ENCODE assay signal across 1 cellular context in genomic region chr11:3797329-3798090, GRCh38.
TF ChIP-seq lines count a peak whose summit lies in the region.

Gene NUP98, minus strand, starts transcription at chr11:3797554. Its CDS starts 15,437 bp downstream, at chr11:3782117.

TF ChIP-seq in HepG2, 621 proteins besides CTCF, POLR2A, EP300 and RAD21 (continued from another document and continues in another):
- TF ChIP-seq PAXIP1 (CRISPR knock-in tag; conservative IDR thresholded peaks at IDR 0.05) (peak; percentile 59), BCL6 (CRISPR knock-in tag; IDR thresholded peaks at IDR 0.05) (0 out of 2 replicates have a peak, but pooled peaks have one; percentile 9), ZNF44 (CRISPR knock-in tag; IDR thresholded peaks at IDR 0.05) (no peak), PRMT3 (CRISPR knock-in tag; IDR thresholded peaks at IDR 0.05; ENCODE audit: borderline replicate concordance, low read depth) (no peak), KLF11 (CRISPR knock-in tag; IDR thresholded peaks at IDR 0.05) (no peak), ZNF709 (CRISPR knock-in tag; IDR thresholded peaks at IDR 0.05) (peak; percentile 58), MAFK (conservative IDR thresholded peaks at IDR 0.05 in 1 of 2, IDR thresholded peaks at IDR 0.05 in 1 of 2; ENCODE audit: low read length in 2 of 2) (no peak), ZSCAN20 (CRISPR knock-in tag; IDR thresholded peaks at IDR 0.05; ENCODE audit: borderline replicate concordance) (no peak; the same call in 1 of the 2 replicates), NR2C2 (CRISPR knock-in tag; IDR thresholded peaks at IDR 0.05; ENCODE audit: borderline replicate concordance) (peak; percentile 80), SETDB1 (CRISPR knock-in tag; IDR thresholded peaks at IDR 0.05; ENCODE audit: borderline replicate concordance) (no peak), ZNF883 (CRISPR knock-in tag; IDR thresholded peaks at IDR 0.05; ENCODE audit: not compliant biosample characterization) (peak; percentile 84), ZNF33A (CRISPR knock-in tag; IDR thresholded peaks at IDR 0.05; ENCODE audit: borderline replicate concordance) (no peak), HDAC1 (CRISPR knock-in tag; IDR thresholded peaks at IDR 0.05) (peak; percentile 41; the same call in 1 of the 2 replicates), ZNF329 (CRISPR knock-in tag; IDR thresholded peaks at IDR 0.05; ENCODE audit: low read depth) (no peak), SRSF9 (IDR thresholded peaks at IDR 0.05; ENCODE audit: borderline replicate concordance, insufficient read depth, low read depth, low read length, poor library complexity, severe bottlenecking) (no peak), ETV6 (CRISPR knock-in tag; conservative IDR thresholded peaks at IDR 0.05) (peak; percentile 76; the same call in 1 of the 2 replicates), TEAD2 (CRISPR knock-in tag; IDR thresholded peaks at IDR 0.05) (peak; percentile 84; the same call in 1 of the 2 replicates), NRL (CRISPR knock-in tag; IDR thresholded peaks at IDR 0.05; ENCODE audit: borderline replicate concordance) (peak; percentile 78), ZNF441 (CRISPR knock-in tag; IDR thresholded peaks at IDR 0.05; ENCODE audit: borderline replicate concordance) (peak; percentile 87), ZNF431 (CRISPR knock-in tag; IDR thresholded peaks at IDR 0.05; ENCODE audit: borderline replicate concordance, low read depth) (no peak; the same call in 1 of the 2 replicates), HMG20B (CRISPR knock-in tag; conservative IDR thresholded peaks at IDR 0.05) (peak; percentile 49; the same call in 1 of the 2 replicates), KAT7 (CRISPR knock-in tag; IDR thresholded peaks at IDR 0.05; ENCODE audit: borderline replicate concordance) (peak; percentile 83), JUNB (CRISPR knock-in tag; IDR thresholded peaks at IDR 0.05; ENCODE audit: borderline replicate concordance) (peak; percentile 26; the same call in 1 of the 2 replicates), MYPOP (CRISPR knock-in tag; IDR thresholded peaks at IDR 0.05) (peak; percentile 94), ZNF20 (CRISPR knock-in tag; IDR thresholded peaks at IDR 0.05) (no peak), SP1 (IDR thresholded peaks at IDR 0.05) (no peak), SP1 (CRISPR knock-in tag; IDR thresholded peaks at IDR 0.05) (peak; percentile 76), ZNF333 (CRISPR knock-in tag; IDR thresholded peaks at IDR 0.05; ENCODE audit: borderline replicate concordance) (no peak; the same call in 1 of the 2 replicates), HOXA3 (CRISPR knock-in tag; IDR thresholded peaks at IDR 0.05) (peak; percentile 98), JARID2 (CRISPR knock-in tag; IDR thresholded peaks at IDR 0.05; ENCODE audit: insufficient replicate concordance) (no peak), RXRB (CRISPR knock-in tag; IDR thresholded peaks at IDR 0.05; ENCODE audit: borderline replicate concordance) (peak; percentile 7; the same call in 1 of the 2 replicates), ZNF318 (CRISPR knock-in tag; IDR thresholded peaks at IDR 0.05) (no peak; the same call in 1 of the 2 replicates), THAP8 (CRISPR knock-in tag; IDR thresholded peaks at IDR 0.05; ENCODE audit: borderline replicate concordance) (no peak), TCF7L2 (IDR thresholded peaks at IDR 0.05; ENCODE audit: low read depth, low read length) (no peak), ZSCAN22 (CRISPR knock-in tag; IDR thresholded peaks at IDR 0.05) (no peak), STAG1 (CRISPR knock-in tag; IDR thresholded peaks at IDR 0.05) (no peak), ZNF770 (CRISPR knock-in tag; IDR thresholded peaks at IDR 0.05) (0 out of 2 replicates have a peak, but pooled peaks have one; percentile 5), PAWR (CRISPR knock-in tag; IDR thresholded peaks at IDR 0.05; ENCODE audit: borderline replicate concordance) (peak; percentile 76; the same call in 1 of the 2 replicates), MZF1 (CRISPR knock-in tag; IDR thresholded peaks at IDR 0.05; ENCODE audit: borderline replicate concordance) (no peak), CENPBD1 (CRISPR knock-in tag; IDR thresholded peaks at IDR 0.05; ENCODE audit: borderline replicate concordance, low read depth) (no peak; the same call in 1 of the 2 replicates), FOXM1 (CRISPR knock-in tag; IDR thresholded peaks at IDR 0.05) (peak; percentile 89), SCMH1 (CRISPR knock-in tag; IDR thresholded peaks at IDR 0.05; ENCODE audit: borderline replicate concordance) (no peak), ZSCAN12 (CRISPR knock-in tag; IDR thresholded peaks at IDR 0.05) (peak; percentile 74; the same call in 1 of the 2 replicates), PTBP1 (IDR thresholded peaks at IDR 0.05; ENCODE audit: low read depth, low read length, poor library complexity, severe bottlenecking) (no peak), RFXAP (CRISPR knock-in tag; IDR thresholded peaks at IDR 0.05; ENCODE audit: borderline replicate concordance) (peak; percentile 85), ZNF10 (CRISPR knock-in tag; IDR thresholded peaks at IDR 0.05; ENCODE audit: borderline replicate concordance, low read depth) (no peak), ZBTB8A (CRISPR knock-in tag; IDR thresholded peaks at IDR 0.05; ENCODE audit: borderline replicate concordance, low read depth) (0 out of 2 replicates have a peak, but pooled peaks have one; percentile 38), ZFP90 (CRISPR knock-in tag; IDR thresholded peaks at IDR 0.05; ENCODE audit: borderline replicate concordance) (no peak; the same call in none of the 2 replicates), ZNF580 (CRISPR knock-in tag; IDR thresholded peaks at IDR 0.05; ENCODE audit: borderline replicate concordance, low read depth) (no peak; the same call in 1 of the 2 replicates), ZNF7 (CRISPR knock-in tag; IDR thresholded peaks at IDR 0.05) (0 out of 2 replicates have a peak, but pooled peaks have one; percentile 6), ZNF563 (CRISPR knock-in tag; IDR thresholded peaks at IDR 0.05) (peak; percentile 6; the same call in 1 of the 2 replicates)
